ENCODE assay signal across 19 cellular contexts in the genomic region with DNA sequence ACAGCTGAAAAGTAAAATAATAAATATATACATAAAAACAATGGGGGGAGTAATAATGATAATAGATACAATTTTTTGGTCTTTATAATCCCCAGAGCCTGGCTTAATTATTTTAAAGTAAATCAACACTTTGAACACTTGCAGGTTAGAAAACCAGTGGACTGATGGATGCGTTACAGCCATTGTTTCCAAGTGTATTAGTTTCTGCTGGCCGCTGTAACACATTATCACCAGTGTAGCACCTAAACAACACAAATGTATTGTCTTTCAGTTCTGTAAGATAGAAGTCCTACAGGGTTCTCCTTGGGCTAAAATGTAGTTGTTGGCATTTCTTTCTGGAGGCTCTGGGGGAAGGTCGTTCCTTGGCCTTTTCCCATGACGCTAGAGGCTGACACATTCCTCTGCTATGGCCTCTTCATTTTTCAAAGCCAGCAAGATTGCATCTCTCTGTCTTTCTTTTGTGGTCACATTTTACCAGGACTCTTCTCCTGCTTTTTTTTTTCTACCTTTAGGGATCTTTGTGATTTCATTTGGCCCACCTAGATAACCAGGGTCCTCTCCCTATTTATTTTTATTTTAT.
DNase-seq lines count a peak whose midpoint lies in the region; FAIRE-seq and TF ChIP-seq lines count a peak whose summit lies in the region.
"Had no signal": no experiment of that assay in that cellular context is flagged by ENCODE, and none has a peak within 500 bp of the region (broad histone marks: within the 10 kb centered on the region; RNA-seq: fewer than 3 reads in every experiment).

No MANE protein-coding gene starts in this region.

- H3K27me3 ChIP-seq in astrocyte (ENCODE audit: insufficient read depth, low read length) (no peaks in the 10 kb centered on the region), esophagus muscularis mucosa (peaks cover 0 to 28% (median 0%) of the 10 kb centered on the region in 4 donors)

- no peak overlapping the region for H2AFZ ChIP-seq in astrocyte (ENCODE audit: low read depth, low read length)

- no peak overlapping the region for H3K4me3 Mint-ChIP-seq in astrocyte (ENCODE audit: unreplicated experiment)
- no peak overlapping the region for H3K4me3 Mint-ChIP-seq in activated T-cell treated with anti-CD3 and anti-CD28 coated beads, Interleukin-2, amount 50 U/mL, for 24 hours
- H3K4me3 Mint-ChIP-seq: CD4-positive, alpha-beta T cell; IgD-negative memory B cell had no signal

- FAIRE-seq in astrocyte (lab: Jason Lieb, UNC): no peak
- FAIRE-seq: A204.1, D721Med, GM19239, HTR-8/SVneo had no signal

- TF ChIP-seq EP300 in esophagus muscularis mucosa (IDR thresholded peaks at IDR 0.05): no peak

- TF ChIP-seq CTCF in astrocyte (IDR thresholded peaks at IDR 0.05; ENCODE audit: insufficient read depth, low read depth, low read length): no peak
- no peak for TF ChIP-seq CTCF in esophagus muscularis mucosa (IDR thresholded peaks at IDR 0.05)
- TF ChIP-seq CTCF in GM13976 (IDR thresholded peaks at IDR 0.05; ENCODE audit: borderline replicate concordance, control extremely low read depth, extremely low read depth, insufficient read depth, missing control alignments): no peak

- 98% methylated on average over 4 of the region's 4 CpGs for WGBS in esophagus muscularis mucosa

- no peaks in the 10 kb centered on the region for H3K36me3 ChIP-seq in astrocyte (ENCODE audit: insufficient read depth, low read length)
- no peaks in the 10 kb centered on the region for H3K36me3 ChIP-seq in esophagus muscularis mucosa
- H3K36me3 ChIP-seq: HAP-1 had no signal

- H3K9me3 ChIP-seq in astrocyte (ENCODE audit: insufficient read depth, low read depth, low read length) (no peaks in the 10 kb centered on the region), esophagus muscularis mucosa (no peaks in the 10 kb centered on the region)
- H3K9me3 ChIP-seq: Caco-2, HAP-1 had no signal

- H3K4me2 ChIP-seq in astrocyte (ENCODE audit: low read length): no peak overlapping the region

- no peaks in the 10 kb centered on the region for H3K9me3 Mint-ChIP-seq in astrocyte (ENCODE audit: unreplicated experiment)
- H3K9me3 Mint-ChIP-seq in activated T-cell treated with anti-CD3 and anti-CD28 coated beads, Interleukin-2, amount 50 U/mL, for 24 hours: no peaks in the 10 kb centered on the region
- H3K9me3 Mint-ChIP-seq: CD4-positive, alpha-beta T cell had no signal

- intact Hi-C loops in esophagus muscularis mucosa (cut with DNase I): no loop called here

- H3K4me1 ChIP-seq in astrocyte (ENCODE audit: insufficient read depth, low read length): no peaks in the 10 kb centered on the region
- no peaks in the 10 kb centered on the region for H3K4me1 ChIP-seq in esophagus muscularis mucosa
- H3K4me1 ChIP-seq: HAP-1 had no signal

- H3K79me2 ChIP-seq in astrocyte (ENCODE audit: insufficient read depth, low read length): no peaks in the 10 kb centered on the region

- TF ChIP-seq POLR2A in esophagus muscularis mucosa (IDR thresholded peaks at IDR 0.05; ENCODE audit: low read depth): no peak

- no peak overlapping the region for H3K27ac Mint-ChIP-seq in astrocyte (ENCODE audit: unreplicated experiment)
- no peak overlapping the region for H3K27ac Mint-ChIP-seq in activated T-cell treated with anti-CD3 and anti-CD28 coated beads, Interleukin-2, amount 50 U/mL, for 24 hours
- H3K27ac Mint-ChIP-seq: CD4-positive, alpha-beta T cell; IgD-negative memory B cell had no signal

- H4K20me1 ChIP-seq in astrocyte (ENCODE audit: insufficient read depth, low read length): no peaks in the 10 kb centered on the region

- H3K27ac ChIP-seq in astrocyte (ENCODE audit: low read depth, low read length): no peak overlapping the region
- no peak overlapping the region for H3K27ac ChIP-seq in esophagus muscularis mucosa (replicated peaks in 1 of 4)
- H3K27ac ChIP-seq: C4-2B, HL-60 had no signal

- H3K27me3 Mint-ChIP-seq in astrocyte (ENCODE audit: low read depth, unreplicated experiment): no peaks in the 10 kb centered on the region
- no peaks in the 10 kb centered on the region for H3K27me3 Mint-ChIP-seq in activated T-cell treated with anti-CD3 and anti-CD28 coated beads, Interleukin-2, amount 50 U/mL, for 24 hours
- H3K27me3 Mint-ChIP-seq: CD4-positive, alpha-beta T cell; IgD-negative memory B cell had no signal

- H3K4me1 Mint-ChIP-seq in astrocyte (ENCODE audit: low read depth, unreplicated experiment): peaks cover 11% of the 10 kb centered on the region
- no peaks in the 10 kb centered on the region for H3K4me1 Mint-ChIP-seq in activated T-cell treated with anti-CD3 and anti-CD28 coated beads, Interleukin-2, amount 50 U/mL, for 24 hours (ENCODE audit: low read depth)

- H3K9ac ChIP-seq in astrocyte (ENCODE audit: low read length): no peak overlapping the region

- H3K4me3 ChIP-seq in astrocyte (ENCODE audit: insufficient read depth, low read depth, low read length): no peak overlapping the region
- no peak overlapping the region for H3K4me3 ChIP-seq in esophagus muscularis mucosa
- H3K4me3 ChIP-seq: HAP-1 had no signal

- no peaks in the 10 kb centered on the region for H3K36me3 Mint-ChIP-seq in astrocyte (ENCODE audit: low read depth, unreplicated experiment)
- no peaks in the 10 kb centered on the region for H3K36me3 Mint-ChIP-seq in activated T-cell treated with anti-CD3 and anti-CD28 coated beads, Interleukin-2, amount 50 U/mL, for 24 hours (ENCODE audit: low read depth)

- peak; percentile 7 for DNase-seq in HCEC 1CT
- peak; percentile 2 for DNase-seq in astrocyte (ENCODE audit: low read depth)
- peak; percentile 8 for DNase-seq in esophagus muscularis mucosa (ENCODE audit: extremely low spot score)
- DNase-seq in activated T-cell treated with anti-CD3 and anti-CD28 coated beads, Interleukin-2, amount 50 U/mL, for 24 hours: no peak
- no peak for DNase-seq in NCI-H2171 treated with DMSO at 0.1 percent for 48 hours (lab: John Stamatoyannopoulos, UW)
- no peak for DNase-seq in GM13976 (ENCODE audit: low spot score)
- DNase-seq: AML-193; Caco-2; CD4-positive, alpha-beta T cell; GF-D8; KBM-7 had no signal

- in situ Hi-C loops in GM13976 (cut with MboI; ENCODE audit: low sequenced_read_pairs, unreplicated experiment): no loop called here

Comparison
In these comparisons a context has a peak if more than half of its experiments do, and no peak if none do; other contexts are left out.
1. DNase-seq: peak in HCEC 1CT (single experiment), astrocyte (single experiment) and esophagus muscularis mucosa (single experiment); none in activated T-cell treated with anti-CD3 and anti-CD28 coated beads, Interleukin-2, amount 50 U/mL, for 24 hours (single experiment), NCI-H2171 treated with DMSO at 0.1 percent for 48 hours (single experiment) and GM13976 (single experiment).